Comparison of ENCODE assay signal across 22 cellular contexts in genomic region chr9:105661011-105661410, GRCh38. TPM values are rescaled to one million over a fixed set of nuclear protein-coding genes. Genes with fewer than 3 reads are reported as not detected.
DNase-seq lines count a peak whose midpoint lies in the region; ATAC-seq lines count a peak whose summit lies in the region.
"Had no signal": no experiment of that assay in that cellular context is flagged by ENCODE, and none has a peak within 500 bp of the region (broad histone marks: within the 10 kb centered on the region; RNA-seq: fewer than 3 reads in every experiment).

No MANE protein-coding gene starts in this region.

- H3K27ac ChIP-seq in SJSA1 (peak overlapping the region; percentile 35), neuronal stem cell (replicated peaks; ENCODE audit: low read length) (no peak overlapping the region)
- H3K27ac ChIP-seq: KMS-11 had no signal

- H3K9me3 ChIP-seq in SJSA1 (replicated peaks), result no peaks in the 10 kb centered on the region
- H3K9me3 ChIP-seq in neuronal stem cell (replicated peaks in 1 of 2; ENCODE audit: control insufficient read depth in 2 of 2, insufficient read depth in 1 of 2, low read depth in 1 of 2, low read length in 2 of 2), result peaks cover 0 to 2% of the 10 kb centered on the region in 2 donors

- no peak overlapping the region for H3K23ac ChIP-seq in neuronal stem cell (ENCODE audit: low read depth, low read length, poor library complexity)

- no peak overlapping the region for H3K4me3 Mint-ChIP-seq in stimulated activated memory B cell treated with anti-CD40 and anti-IgM and Interleukin-4, amounts not matched to agents 10 μg/mL and 1 μg/mL and 100 μg/mL, for 72 hours
- H3K4me3 Mint-ChIP-seq: T-cell had no signal

- H3K4me3 ChIP-seq in SJSA1, result no peak overlapping the region
- no peak overlapping the region for H3K4me3 ChIP-seq in neuronal stem cell (ENCODE audit: low read length in 2 of 2)

- H3K27me3 Mint-ChIP-seq in stimulated activated memory B cell treated with anti-CD40 and anti-IgM and Interleukin-4, amounts not matched to agents 10 μg/mL and 1 μg/mL and 100 μg/mL, for 72 hours, result no peaks in the 10 kb centered on the region

- no peak overlapping the region for H4K8ac ChIP-seq in neuronal stem cell (ENCODE audit: low read depth, low read length)

- no peaks in the 10 kb centered on the region for H3K36me3 ChIP-seq in SJSA1
- H3K36me3 ChIP-seq in neuronal stem cell (replicated peaks in 1 of 2; ENCODE audit: control insufficient read depth in 2 of 2, insufficient read depth in 2 of 2, low read length in 2 of 2), result peaks cover 0 to 2% of the 10 kb centered on the region in 2 donors

- H3K4me1 ChIP-seq in SJSA1 (replicated peaks) (peaks cover 23% of the 10 kb centered on the region), neuronal stem cell (ENCODE audit: control insufficient read depth in 2 of 2, insufficient read depth in 1 of 2, low read depth in 1 of 2, low read length in 2 of 2) (peaks cover 2 to 8% of the 10 kb centered on the region in 2 donors)

- H3K79me1 ChIP-seq in neuronal stem cell (ENCODE audit: low read depth, low read length), result no peaks in the 10 kb centered on the region

- H3K9ac ChIP-seq in neuronal stem cell (ENCODE audit: low read depth, low read length, poor library complexity), result no peak overlapping the region
- H3K9ac ChIP-seq: KMS-11 had no signal

- no peak overlapping the region for H2BK120ac ChIP-seq in neuronal stem cell (ENCODE audit: low read depth, low read length)

- no peak overlapping the region for H2AK5ac ChIP-seq in neuronal stem cell (ENCODE audit: low read depth, low read length)

- no peak overlapping the region for H4K91ac ChIP-seq in neuronal stem cell (ENCODE audit: low read depth, low read length, poor library complexity)

- no peak overlapping the region for H3K4me2 ChIP-seq in neuronal stem cell (ENCODE audit: insufficient read depth, low read length, poor library complexity, severe bottlenecking)
- H3K4me2 ChIP-seq: KMS-11 had no signal

- DNase-seq in ELF-1 (ENCODE audit: low read depth, low spot score), result peak; percentile 74
- DNase-seq in SJSA1 (ENCODE audit: low read depth in 1 of 2, low spot score in 2 of 2), result no peak
- peak; percentile 64 for DNase-seq in medulla oblongata (ENCODE audit: extremely low spot score)
- no peak for DNase-seq in neuronal stem cell (ENCODE audit: low spot score)
- DNase-seq: ACHN, AML-193, NCI-H1048, NCI-H1436, NCI-H2029 treated with DMSO at 0.1 percent for 48 hours, NCI-H774, SHP77, T-cell had no signal

- no peak overlapping the region for H3K4ac ChIP-seq in neuronal stem cell (ENCODE audit: low read length)

- H2BK15ac ChIP-seq in neuronal stem cell (ENCODE audit: low read length), result no peak overlapping the region

- H3K18ac ChIP-seq in neuronal stem cell (ENCODE audit: low read length), result no peak overlapping the region

- no peak overlapping the region for H2AFZ ChIP-seq in neuronal stem cell (ENCODE audit: low read length)

- H2BK5ac ChIP-seq in neuronal stem cell (ENCODE audit: low read length), result no peak overlapping the region

- peaks cover 8% of the 10 kb centered on the region for H3K27me3 ChIP-seq in SJSA1 (replicated peaks)
- H3K27me3 ChIP-seq in neuronal stem cell (ENCODE audit: control insufficient read depth in 3 of 3, insufficient read depth in 3 of 3, low read depth in 1 of 3, low read length in 3 of 3), result peaks cover 0 to 12% (median 8%) of the 10 kb centered on the region in 3 experiments

- no peak overlapping the region for H3K14ac ChIP-seq in neuronal stem cell (ENCODE audit: low read length)

- peaks cover 35% of the 10 kb centered on the region for H3K4me1 Mint-ChIP-seq in stimulated activated memory B cell treated with anti-CD40 and anti-IgM and Interleukin-4, amounts not matched to agents 10 μg/mL and 1 μg/mL and 100 μg/mL, for 72 hours

- H2BK12ac ChIP-seq in neuronal stem cell (ENCODE audit: low read length), result no peak overlapping the region

- no peaks in the 10 kb centered on the region for H3K36me3 Mint-ChIP-seq in stimulated activated memory B cell treated with anti-CD40 and anti-IgM and Interleukin-4, amounts not matched to agents 10 μg/mL and 1 μg/mL and 100 μg/mL, for 72 hours
- H3K36me3 Mint-ChIP-seq: T-cell had no signal

- H3K27ac Mint-ChIP-seq in stimulated activated memory B cell treated with anti-CD40 and anti-IgM and Interleukin-4, amounts not matched to agents 10 μg/mL and 1 μg/mL and 100 μg/mL, for 72 hours, result peak overlapping the region; percentile 86
- H3K27ac Mint-ChIP-seq: T-cell had no signal

- ATAC-seq in stimulated activated memory B cell treated with anti-CD40 and anti-IgM and Interleukin-4, amounts not matched to agents 10 μg/mL and 1 μg/mL and 100 μg/mL, for 72 hours, result no peak
- no peak for ATAC-seq in HG02852 (IDR thresholded peaks at IDR 0.05; ENCODE audit: unreplicated experiment)
- no peak for ATAC-seq in GM21390 (IDR thresholded peaks at IDR 0.05; ENCODE audit: unreplicated experiment)
- ATAC-seq: SK-N-SH treated with all-trans-retinoic acid at 6 μM for 48 hours, T-cell had no signal

- no CpG with 5 or more reads among the region's 4 CpGs for WGBS in neuronal stem cell (ENCODE audit: extremely low coverage in 2 of 2, insufficient read length in 2 of 2, insufficient replicate concordance in 1 of 2), 2 donors

- H3K9me3 Mint-ChIP-seq in stimulated activated memory B cell treated with anti-CD40 and anti-IgM and Interleukin-4, amounts not matched to agents 10 μg/mL and 1 μg/mL and 100 μg/mL, for 72 hours, result no peaks in the 10 kb centered on the region
- H3K9me3 Mint-ChIP-seq: T-cell had no signal

RNA-seq across cellular contexts. Expression of gene TAL2, which starts 1.2 kb away (rescaled TPM):
- total RNA-seq in SJSA1 (2014; rRNA removed; shearing (Covaris generic)), result not detected in 2 replicates
- polyA plus RNA-seq in neuronal stem cell (2013, experiment 1 of 2), result 3.0 TPM
- polyA plus RNA-seq in neuronal stem cell (2013, experiment 2 of 2), result 2.9 TPM
- total RNA-seq: HT-29, M059J, NCI-H460, OCI-LY7, RPMI7951, T-cell had no signal

RNA-seq across cellular contexts. Expression of gene TMEM38B, which starts 33.3 kb away (rescaled TPM):
- total RNA-seq in SJSA1 (2014; rRNA removed; shearing (Covaris generic)), result 34.6 and 45.9 TPM in 2 replicates
- polyA plus RNA-seq in neuronal stem cell (2013, experiment 1 of 2), result 21.1 TPM
- 23.3 TPM for polyA plus RNA-seq in neuronal stem cell (2013, experiment 2 of 2)

Comparison
In these comparisons a context has a peak if more than half of its experiments do, and no peak if none do; other contexts are left out.
1. DNase-seq: peak in ELF-1 (single experiment) and medulla oblongata (single experiment); none in SJSA1 (0 of 2) and neuronal stem cell (single experiment).